7 cellular contexts compared by ENCODE assay signal in the genomic region with DNA sequence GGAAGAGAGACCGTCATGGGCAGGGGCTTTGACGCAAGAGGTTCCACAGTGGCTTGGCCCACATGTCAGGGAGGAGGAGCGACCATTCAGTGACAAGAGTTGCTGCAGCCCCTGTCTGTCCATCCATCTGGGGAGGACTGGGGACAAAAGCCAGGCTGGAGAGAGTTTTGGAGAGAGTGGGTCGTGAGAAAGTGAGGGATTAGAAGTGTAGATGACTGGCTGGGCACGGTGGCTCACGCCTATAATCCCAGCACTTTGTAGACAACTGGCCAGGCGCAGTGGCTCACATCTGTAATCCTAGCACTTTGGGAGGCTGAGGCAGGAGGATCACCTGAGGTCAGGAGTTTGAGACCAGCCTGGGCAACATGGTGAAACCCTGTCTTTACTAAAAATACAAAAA. TPM values are rescaled to one million over a fixed set of nuclear protein-coding genes. Genes with fewer than 3 reads are reported as not detected.
DNase-seq lines count a peak whose midpoint lies in the region; TF ChIP-seq lines count a peak whose summit lies in the region.
"Not testable (repeated sequence)": the region's sequence is repeated elsewhere in the genome, so short reads cannot be mapped to it uniquely, and the experiment has no call there.

No MANE protein-coding gene starts in this region.

- H3K36me3 ChIP-seq in HEK293 (ENCODE audit: control insufficient read depth in 2 of 2, insufficient read depth in 1 of 2, low read length in 2 of 2), result not testable (repeated sequence)
- H3K36me3 ChIP-seq in mesenchymal stem cell (ENCODE audit: control insufficient read depth in 1 of 2, insufficient read depth in 2 of 2, low read depth in 1 of 2, low read length in 2 of 2) (peaks cover 33 to 47% of the 10 kb centered on the region in 2 experiments), neuronal stem cell (replicated peaks in 1 of 2; ENCODE audit: control insufficient read depth in 2 of 2, insufficient read depth in 2 of 2, low read length in 2 of 2) (peaks cover 0 to 21% of the 10 kb centered on the region in 2 donors)

- H3K4me2 ChIP-seq in mesenchymal stem cell (ENCODE audit: low read length, poor library complexity, severe bottlenecking); neuronal stem cell (ENCODE audit: insufficient read depth, low read length, poor library complexity, severe bottlenecking): not testable (repeated sequence)

- peak overlapping the region; percentile 80 for H3K27ac Mint-ChIP-seq in MCF 10A (ENCODE audit: low read depth, unreplicated experiment)
- H3K27ac Mint-ChIP-seq in stimulated activated naive CD8-positive, alpha-beta T cell treated with anti-CD3 and anti-CD28 coated beads, Interleukin-15, Interleukin-2, amounts not matched to agents 100 ng/mL and 50 ng/mL, for 24 hours, result peak overlapping the region; percentile 10

- H4K8ac ChIP-seq in mesenchymal stem cell (ENCODE audit: low read length); neuronal stem cell (ENCODE audit: low read depth, low read length): not testable (repeated sequence)

- not testable (repeated sequence) for H3K4ac ChIP-seq in mesenchymal stem cell (ENCODE audit: low read depth in 1 of 2, low read length in 2 of 2); neuronal stem cell (ENCODE audit: low read length)

- not testable (repeated sequence) for H2BK5ac ChIP-seq in mesenchymal stem cell (ENCODE audit: low read depth, low read length, poor library complexity, severe bottlenecking); neuronal stem cell (ENCODE audit: low read length)

- H3K9me3 ChIP-seq in HEK293 (ENCODE audit: control insufficient read depth, insufficient read depth, low read depth, low read length); mesenchymal stem cell (ENCODE audit: control insufficient read depth, low read length); neuronal stem cell (replicated peaks in 1 of 2; ENCODE audit: control insufficient read depth in 2 of 2, insufficient read depth in 1 of 2, low read depth in 1 of 2, low read length in 2 of 2): not testable (repeated sequence)

- H3K23ac ChIP-seq in mesenchymal stem cell (ENCODE audit: low read length in 2 of 2), result not testable (repeated sequence)
- H3K23ac ChIP-seq in neuronal stem cell (ENCODE audit: low read depth, low read length, poor library complexity), result peak overlapping the region; percentile 45

- H3K27me3 Mint-ChIP-seq in MCF 10A (ENCODE audit: insufficient read depth, unreplicated experiment); stimulated activated naive CD8-positive, alpha-beta T cell treated with anti-CD3 and anti-CD28 coated beads, Interleukin-15, Interleukin-2, amounts not matched to agents 100 ng/mL and 50 ng/mL, for 24 hours: not testable (repeated sequence)

- H2AK5ac ChIP-seq in mesenchymal stem cell (ENCODE audit: low read length, severe bottlenecking); neuronal stem cell (ENCODE audit: low read depth, low read length): not testable (repeated sequence)

- H3K9ac ChIP-seq in mesenchymal stem cell (ENCODE audit: low read length); neuronal stem cell (ENCODE audit: low read depth, low read length, poor library complexity): not testable (repeated sequence)

- not testable (repeated sequence) for BruUV-seq in MCF 10A (replicated peaks; lab: Mats Ljungman, UMichigan)

- not testable (repeated sequence) for H3K9me3 Mint-ChIP-seq in MCF 10A (ENCODE audit: unreplicated experiment); stimulated activated naive CD8-positive, alpha-beta T cell treated with anti-CD3 and anti-CD28 coated beads, Interleukin-15, Interleukin-2, amounts not matched to agents 100 ng/mL and 50 ng/mL, for 24 hours

- peaks cover 20% of the 10 kb centered on the region for H3K36me3 Mint-ChIP-seq in MCF 10A (ENCODE audit: insufficient read depth, unreplicated experiment)
- H3K36me3 Mint-ChIP-seq in stimulated activated naive CD8-positive, alpha-beta T cell treated with anti-CD3 and anti-CD28 coated beads, Interleukin-15, Interleukin-2, amounts not matched to agents 100 ng/mL and 50 ng/mL, for 24 hours (ENCODE audit: low read depth), result not testable (repeated sequence)

- H3K79me1 ChIP-seq in mesenchymal stem cell (replicated peaks; ENCODE audit: low read length, poor library complexity, severe bottlenecking), result peaks cover 30% of the 10 kb centered on the region
- not testable (repeated sequence) for H3K79me1 ChIP-seq in neuronal stem cell (ENCODE audit: low read depth, low read length)

- not testable (repeated sequence) for H2BK12ac ChIP-seq in mesenchymal stem cell (ENCODE audit: low read length in 2 of 2); neuronal stem cell (ENCODE audit: low read length)

- peak overlapping the region; percentile 36 for H2BK15ac ChIP-seq in mesenchymal stem cell (ENCODE audit: low read depth, poor library complexity, severe bottlenecking)
- H2BK15ac ChIP-seq in neuronal stem cell (ENCODE audit: low read length), result not testable (repeated sequence)

- H4K91ac ChIP-seq in mesenchymal stem cell (ENCODE audit: low read length); neuronal stem cell (ENCODE audit: low read depth, low read length, poor library complexity): not testable (repeated sequence)

- not testable (repeated sequence) for H2AFZ ChIP-seq in mesenchymal stem cell (ENCODE audit: low read depth, low read length); neuronal stem cell (ENCODE audit: low read length)

- H3K4me3 Mint-ChIP-seq in MCF 10A (ENCODE audit: unreplicated experiment); stimulated activated naive CD8-positive, alpha-beta T cell treated with anti-CD3 and anti-CD28 coated beads, Interleukin-15, Interleukin-2, amounts not matched to agents 100 ng/mL and 50 ng/mL, for 24 hours: not testable (repeated sequence)

- H3K4me3 ChIP-seq in HEK293 (ENCODE audit: low read depth, low read length); mesenchymal stem cell (ENCODE audit: insufficient read depth in 1 of 2, low read depth in 1 of 2, low read length in 2 of 2); neuronal stem cell (ENCODE audit: low read length in 2 of 2): not testable (repeated sequence)

- not testable (repeated sequence) for TF ChIP-seq CTCF in HEK293 (tag by site-specific recombination; IDR thresholded peaks at IDR 0.05); RWPE1 (conservative IDR thresholded peaks at IDR 0.05; ENCODE audit: low read depth); MCF 10A (IDR thresholded peaks at IDR 0.05; ENCODE audit: unreplicated experiment)

- H3K4me1 ChIP-seq in HEK293 (ENCODE audit: control insufficient read depth, insufficient read depth, low read length); mesenchymal stem cell (ENCODE audit: control insufficient read depth, insufficient read depth, low read depth, low read length); neuronal stem cell (ENCODE audit: control insufficient read depth in 2 of 2, insufficient read depth in 1 of 2, low read depth in 1 of 2, low read length in 2 of 2): not testable (repeated sequence)

- not testable (repeated sequence) for H2BK120ac ChIP-seq in mesenchymal stem cell (ENCODE audit: low read depth, low read length); neuronal stem cell (ENCODE audit: low read depth, low read length)

- WGBS in mesenchymal stem cell, result 84% methylated on average over 6 of the region's 7 CpGs
- WGBS in neuronal stem cell (ENCODE audit: extremely low coverage in 2 of 2, insufficient read length in 2 of 2, insufficient replicate concordance in 1 of 2), 2 donors, result no CpG with 5 or more reads among the region's 7 CpGs

- CTCF ChIA-PET in HEK293 (lab: Yijun Ruan, JAX), result interaction anchor here (0.7 kb wide), 1 partner anchor 13 kb away, joined by 3 read pairs; no protein-coding TSS in a partner anchor
- CTCF ChIA-PET in RWPE1 (lab: Yijun Ruan, JAX); MCF 10A (lab: Yijun Ruan, JAX): not testable (repeated sequence)

- intact Hi-C loops in MCF 10A (cut with micrococcal nuclease), result not testable (repeated sequence)

- not testable (repeated sequence) for DNase-seq in RWPE1 (ENCODE audit: low spot score); MCF 10A (ENCODE audit: unreplicated experiment); mesenchymal stem cell; neuronal stem cell (ENCODE audit: low spot score)
- peak; percentile 24 for DNase-seq in activated CD8-positive, alpha-beta memory T cell treated with anti-CD3 and anti-CD28 coated beads for 24 hours

- H3K4me1 Mint-ChIP-seq in MCF 10A (ENCODE audit: insufficient read depth, unreplicated experiment), result peaks cover 19% of the 10 kb centered on the region
- H3K4me1 Mint-ChIP-seq in stimulated activated naive CD8-positive, alpha-beta T cell treated with anti-CD3 and anti-CD28 coated beads, Interleukin-15, Interleukin-2, amounts not matched to agents 100 ng/mL and 50 ng/mL, for 24 hours (ENCODE audit: low read depth), result not testable (repeated sequence)

- not testable (repeated sequence) for H3K27ac ChIP-seq in HEK293 (ENCODE audit: extremely low read depth, low read depth, low read length); mesenchymal stem cell (ENCODE audit: low read length, poor library complexity, severe bottlenecking); neuronal stem cell (replicated peaks; ENCODE audit: low read length)
- H3K27ac ChIP-seq in RWPE1, result peak overlapping the region; percentile 69

- not testable (repeated sequence) for H3K14ac ChIP-seq in mesenchymal stem cell (ENCODE audit: low read length in 2 of 2); neuronal stem cell (ENCODE audit: low read length)

- not testable (repeated sequence) for H3K27me3 ChIP-seq in mesenchymal stem cell (ENCODE audit: control insufficient read depth in 1 of 2, insufficient read depth in 1 of 2, low read length in 2 of 2); neuronal stem cell (ENCODE audit: control insufficient read depth in 3 of 3, insufficient read depth in 3 of 3, low read depth in 1 of 3, low read length in 3 of 3)

- POLR2A ChIA-PET in HEK293 (lab: Yijun Ruan, JAX); RWPE1 (lab: Yijun Ruan, JAX; ENCODE audit: low non-redundant PET): not testable (repeated sequence)
- POLR2A ChIA-PET in MCF 10A (lab: Yijun Ruan, JAX), result interaction anchor here (1.1 kb wide), 1 partner anchor 10 kb away, joined by 5 read pairs; no protein-coding TSS in a partner anchor

- H3K18ac ChIP-seq in mesenchymal stem cell (ENCODE audit: low read depth in 1 of 2, low read length in 2 of 2); neuronal stem cell (ENCODE audit: low read length): not testable (repeated sequence)

RNA-seq across cellular contexts. Expression of a gene that starts 45.1 kb away (rescaled TPM):
- total RNA-seq in MCF 10A (2022), result 49.5 and 57.4 TPM in 2 replicates
- 15.6 TPM for polyA plus RNA-seq in mesenchymal stem cell (2013, experiment 1 of 2)
- 16.4 TPM for polyA plus RNA-seq in mesenchymal stem cell (2013, experiment 2 of 2)
- 10.4 TPM for polyA plus RNA-seq in neuronal stem cell (2013, experiment 1 of 2)
- polyA plus RNA-seq in neuronal stem cell (2013, experiment 2 of 2), result 9.9 TPM
